10 cellular contexts compared by ENCODE assay signal in the genomic region with DNA sequence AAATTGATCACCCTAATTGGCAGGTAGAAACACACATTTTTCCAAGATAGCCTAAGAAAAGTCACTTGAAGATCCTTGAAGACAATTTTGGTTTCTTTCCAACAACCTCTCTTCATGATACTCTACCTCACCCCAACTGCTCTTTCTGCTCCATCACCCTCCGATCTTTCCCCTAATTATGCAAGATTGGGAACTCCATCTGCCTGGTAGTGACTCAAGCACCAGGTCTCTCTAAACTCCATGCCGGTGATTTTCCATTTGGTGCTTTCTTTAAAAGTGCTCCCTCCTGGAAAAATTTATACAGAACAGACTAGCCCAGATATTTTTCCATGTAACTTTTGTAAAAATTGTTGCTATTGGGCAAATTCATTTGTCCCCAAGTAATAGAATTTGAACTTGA. TPM values are rescaled to one million over a fixed set of nuclear protein-coding genes. Genes with fewer than 3 reads are reported as not detected.
DNase-seq lines count a peak whose midpoint lies in the region; ATAC-seq and TF ChIP-seq lines count a peak whose summit lies in the region.
"Had no signal": no experiment of that assay in that cellular context is flagged by ENCODE, and none has a peak within 500 bp of the region (broad histone marks: within the 10 kb centered on the region; RNA-seq: fewer than 3 reads in every experiment).

No MANE protein-coding gene starts in this region.

- peak overlapping the region; percentile 1; the same call in 1 of the 2 replicates for H3K4me2 ChIP-seq in IMR-90 (ENCODE audit: low read depth, low read length)

- H3K27me3 ChIP-seq in CD8-positive, alpha-beta memory T cell (ENCODE audit: insufficient read depth, low read length, poor library complexity, severe bottlenecking) = no peaks in the 10 kb centered on the region
- H3K27me3 ChIP-seq in IMR-90 (ENCODE audit: control insufficient read depth, insufficient read depth, low read length) = no peaks in the 10 kb centered on the region
- H3K27me3 ChIP-seq in effector memory CD4-positive, alpha-beta T cell (replicated peaks; ENCODE audit: control insufficient read depth, insufficient read depth, low read length, poor library complexity, severe bottlenecking) = no peaks in the 10 kb centered on the region

- H3K9me3 ChIP-seq in CD8-positive, alpha-beta memory T cell (ENCODE audit: low read length) = no peaks in the 10 kb centered on the region
- peaks cover 5% of the 10 kb centered on the region for H3K9me3 ChIP-seq in IMR-90 (ENCODE audit: control insufficient read depth, insufficient read depth, low read length)
- H3K9me3 ChIP-seq in effector memory CD4-positive, alpha-beta T cell (ENCODE audit: control insufficient read depth, low read length) = no peaks in the 10 kb centered on the region

- H3K23ac ChIP-seq in IMR-90 (ENCODE audit: low read depth, low read length) = no peak overlapping the region; the same call in 1 of the 2 replicates

- H2BK120ac ChIP-seq in IMR-90 (ENCODE audit: low read depth, low read length) = peak overlapping the region; percentile 70; the same call in 1 of the 2 replicates

- ATAC-seq in IMR-90 (ENCODE audit: low read depth) = no peak
- no peak for ATAC-seq in natural killer cell
- ATAC-seq in HG03378 (IDR thresholded peaks at IDR 0.05; ENCODE audit: unreplicated experiment) = no peak

- in situ Hi-C loops in IMR-90 (cut with MboI; ENCODE audit: low sequenced_read_pairs) = no loop called here

- DNase-seq in CD8-positive, alpha-beta memory T cell = no peak
- peak; percentile 59 for DNase-seq in IMR-90
- no peak for DNase-seq in activated T-helper 2 cell treated with anti-CD3 and anti-CD28 coated beads, Interferon-gamma antibody, Interleukin-2, Interleukin-4, amounts not matched to agents 10 μg/mL and 5 μg/mL and 100 μg/mL, durations not matched to agents 14 hours and 24 hours and 36 hours (ENCODE audit: low spot score)
- no peak for DNase-seq in natural killer cell
- no peak for DNase-seq in NCI-H1105 (lab: John Stamatoyannopoulos, UW)
- no peak for DNase-seq in effector memory CD4-positive, alpha-beta T cell
- DNase-seq: activated CD4-positive, alpha-beta T cell treated with anti-CD3 and anti-CD28 coated beads, Interleukin-2, amount 50 U/mL, for 4 hours; DMS153; NCI-H146 had no signal

- dilution Hi-C loops in IMR-90 (cut with HindIII; ENCODE audit: low sequenced_read_pairs, unreplicated experiment) = no loop called here

- no peak overlapping the region for H3K14ac ChIP-seq in IMR-90 (replicated peaks; ENCODE audit: low read depth, low read length)

- intact Hi-C loops in IMR-90 (cut with micrococcal nuclease) = loop anchor here (5.0 kb wide), 1 partner anchor 147 kb away; no protein-coding TSS in a partner anchor
- intact Hi-C loops in activated T-helper 2 cell treated with anti-CD3 and anti-CD28 coated beads, Interferon-gamma antibody, Interleukin-2, Interleukin-4, amounts not matched to agents 10 μg/mL and 5 μg/mL and 100 μg/mL, durations not matched to agents 14 hours and 24 hours and 36 hours (cut with micrococcal nuclease) = loop anchor here (1.0 to 10.0 kb wide), 6 partner anchors 28 to 1515 kb away; a partner anchor contains a TSS
- intact Hi-C loops in natural killer cell (cut with micrococcal nuclease) = loop anchor here (1.0 kb wide), 1 partner anchor 28 kb away; no protein-coding TSS in a partner anchor

- H3K4me1 ChIP-seq in CD8-positive, alpha-beta memory T cell (ENCODE audit: insufficient read depth, low read length) = peaks cover 17% of the 10 kb centered on the region
- peaks cover 14% of the 10 kb centered on the region for H3K4me1 ChIP-seq in IMR-90 (ENCODE audit: control insufficient read depth, insufficient read depth, low read length)
- H3K4me1 ChIP-seq in effector memory CD4-positive, alpha-beta T cell (ENCODE audit: control insufficient read depth, insufficient read depth, low read length, poor library complexity, severe bottlenecking) = no peaks in the 10 kb centered on the region

- peak overlapping the region; percentile 29 for H2BK5ac ChIP-seq in IMR-90 (ENCODE audit: low read depth, low read length, poor library complexity, severe bottlenecking)

- H2BK15ac ChIP-seq in IMR-90 (ENCODE audit: low read depth, low read length) = no peak overlapping the region; the same call in 2 of the 3 replicates

- POLR2A ChIA-PET in CD8-positive, alpha-beta memory T cell (lab: Charles Lee) = no interaction called here
- POLR2A ChIA-PET in IMR-90 (lab: Charles Lee; ENCODE audit: unreplicated experiment) = no interaction called here

- H3K18ac ChIP-seq in IMR-90 (ENCODE audit: low read depth, low read length) = peak overlapping the region; percentile 84; the same call in 1 of the 2 replicates

- H3K9me1 ChIP-seq in IMR-90 (ENCODE audit: insufficient read depth, low read length) = peaks cover 19% of the 10 kb centered on the region

- H2AFZ ChIP-seq in IMR-90 (replicated peaks; ENCODE audit: low read length, poor library complexity) = no peak overlapping the region

- no CpG with 5 or more reads among the region's 2 CpGs for WGBS in IMR-90 (ENCODE audit: extremely low coverage in 2 of 2, insufficient read length in 1 of 2), 2 experiments

- CTCF ChIA-PET in CD8-positive, alpha-beta memory T cell (lab: Charles Lee) = interaction anchor here (0.7 to 7.3 kb wide), 6 partner anchors 11 to 186 kb away, joined by 3 to 55 read pairs (median 5); no protein-coding TSS in a partner anchor
- CTCF ChIA-PET in IMR-90 (lab: Yijun Ruan, JAX) = interaction anchor here (0.7 to 2.3 kb wide), 6 partner anchors 10 to 87 kb away, joined by 3 to 16 read pairs (median 4); no protein-coding TSS in a partner anchor

- peak overlapping the region in 1 of 2 experiments; percentile 39; a peak in 1 of 4 replicates for H4K8ac ChIP-seq in IMR-90 (ENCODE audit: low read depth in 2 of 2, low read length in 2 of 2)

- H3K27ac Mint-ChIP-seq in CD8-positive, alpha-beta memory T cell = peak overlapping the region in 4 of 8 donors; percentile 51 to 93 (median 66)
- H3K27ac Mint-ChIP-seq in activated T-helper 2 cell treated with anti-CD3 and anti-CD28 coated beads, Interferon-gamma antibody, Interleukin-2, Interleukin-4, amounts not matched to agents 10 μg/mL and 5 μg/mL and 100 μg/mL, durations not matched to agents 14 hours and 24 hours and 36 hours = no peak overlapping the region
- peak overlapping the region in 1 of 2 donors; percentile 92 for H3K27ac Mint-ChIP-seq in natural killer cell

- peaks cover 7 to 11% (median 9%) of the 10 kb centered on the region in 5 donors for H3K9me3 Mint-ChIP-seq in CD8-positive, alpha-beta memory T cell
- H3K9me3 Mint-ChIP-seq in activated T-helper 2 cell treated with anti-CD3 and anti-CD28 coated beads, Interferon-gamma antibody, Interleukin-2, Interleukin-4, amounts not matched to agents 10 μg/mL and 5 μg/mL and 100 μg/mL, durations not matched to agents 14 hours and 24 hours and 36 hours = peaks cover 10% of the 10 kb centered on the region
- H3K9me3 Mint-ChIP-seq in natural killer cell = peaks cover 2 to 8% of the 10 kb centered on the region in 2 donors

- H3K36me3 ChIP-seq in CD8-positive, alpha-beta memory T cell (ENCODE audit: insufficient read depth, low read length) = no peaks in the 10 kb centered on the region
- H3K36me3 ChIP-seq in IMR-90 (ENCODE audit: control insufficient read depth, insufficient read depth, low read length) = no peaks in the 10 kb centered on the region
- H3K36me3 ChIP-seq in effector memory CD4-positive, alpha-beta T cell (ENCODE audit: control insufficient read depth, insufficient read depth, low read length) = no peaks in the 10 kb centered on the region

- TF ChIP-seq CTCF in IMR-90 (conservative IDR thresholded peaks at IDR 0.05; ENCODE audit: low read depth, low read length) (no peak), natural killer cell (IDR thresholded peaks at IDR 0.05) (no peak)

- H3K36me3 Mint-ChIP-seq in CD8-positive, alpha-beta memory T cell = peaks cover 0 to 17% (median 8%) of the 10 kb centered on the region in 3 donors
- peaks cover 19% of the 10 kb centered on the region for H3K36me3 Mint-ChIP-seq in activated T-helper 2 cell treated with anti-CD3 and anti-CD28 coated beads, Interferon-gamma antibody, Interleukin-2, Interleukin-4, amounts not matched to agents 10 μg/mL and 5 μg/mL and 100 μg/mL, durations not matched to agents 14 hours and 24 hours and 36 hours (ENCODE audit: low read depth)
- peaks cover 8% of the 10 kb centered on the region for H3K36me3 Mint-ChIP-seq in natural killer cell

- peak overlapping the region; percentile 70 for H2AK9ac ChIP-seq in IMR-90 (replicated peaks; ENCODE audit: low read depth, low read length, poor library complexity)

- peak overlapping the region in 4 of 7 donors; percentile 26 to 64 (median 42) for H3K4me3 Mint-ChIP-seq in CD8-positive, alpha-beta memory T cell
- H3K4me3 Mint-ChIP-seq in activated T-helper 2 cell treated with anti-CD3 and anti-CD28 coated beads, Interferon-gamma antibody, Interleukin-2, Interleukin-4, amounts not matched to agents 10 μg/mL and 5 μg/mL and 100 μg/mL, durations not matched to agents 14 hours and 24 hours and 36 hours (ENCODE audit: low read depth) = peak overlapping the region; percentile 7
- H3K4me3 Mint-ChIP-seq in natural killer cell = peak overlapping the region; percentile 41

- TF ChIP-seq RAD21 in IMR-90 (IDR thresholded peaks at IDR 0.05; ENCODE audit: low read length) = no peak

- no peaks in the 10 kb centered on the region for H4K20me1 ChIP-seq in IMR-90 (ENCODE audit: insufficient read depth, low read length)

- H2BK20ac ChIP-seq in IMR-90 (ENCODE audit: low read depth, low read length) = peak overlapping the region; percentile 30; the same call in 1 of the 2 replicates

- no peak overlapping the region for H3K27ac ChIP-seq in CD8-positive, alpha-beta memory T cell (ENCODE audit: low read depth, low read length)
- H3K27ac ChIP-seq in IMR-90 (ENCODE audit: insufficient read depth, low read length) = no peak overlapping the region
- H3K27ac ChIP-seq in effector memory CD4-positive, alpha-beta T cell (ENCODE audit: insufficient read depth, low read length, poor library complexity, severe bottlenecking) = no peak overlapping the region

- peaks cover 38 to 44% (median 42%) of the 10 kb centered on the region in 3 donors for H3K4me1 Mint-ChIP-seq in CD8-positive, alpha-beta memory T cell
- H3K4me1 Mint-ChIP-seq in activated T-helper 2 cell treated with anti-CD3 and anti-CD28 coated beads, Interferon-gamma antibody, Interleukin-2, Interleukin-4, amounts not matched to agents 10 μg/mL and 5 μg/mL and 100 μg/mL, durations not matched to agents 14 hours and 24 hours and 36 hours (ENCODE audit: low read depth) = peaks cover 21% of the 10 kb centered on the region
- peaks cover 28 to 29% of the 10 kb centered on the region in 2 donors for H3K4me1 Mint-ChIP-seq in natural killer cell

- no peaks in the 10 kb centered on the region for H3K27me3 Mint-ChIP-seq in CD8-positive, alpha-beta memory T cell
- no peaks in the 10 kb centered on the region for H3K27me3 Mint-ChIP-seq in activated T-helper 2 cell treated with anti-CD3 and anti-CD28 coated beads, Interferon-gamma antibody, Interleukin-2, Interleukin-4, amounts not matched to agents 10 μg/mL and 5 μg/mL and 100 μg/mL, durations not matched to agents 14 hours and 24 hours and 36 hours (ENCODE audit: low read depth)
- H3K27me3 Mint-ChIP-seq in natural killer cell (ENCODE audit: low read depth in 2 of 2) = peaks cover 0 to 3% of the 10 kb centered on the region in 2 donors

- BruUV-seq in IMR-90 (replicated peaks; lab: Mats Ljungman, UMichigan) = no TSS peak

- no peak overlapping the region for H4K91ac ChIP-seq in IMR-90 (ENCODE audit: insufficient read depth, low read depth, low read length)

- H3K4me3 ChIP-seq in CD8-positive, alpha-beta memory T cell (ENCODE audit: low read length) = no peak overlapping the region
- no peak overlapping the region for H3K4me3 ChIP-seq in IMR-90 (ENCODE audit: insufficient read depth, low read depth, low read length)
- H3K4me3 ChIP-seq in effector memory CD4-positive, alpha-beta T cell (ENCODE audit: insufficient read depth, low read depth, low read length, poor library complexity, severe bottlenecking) = no peak overlapping the region

- H3K56ac ChIP-seq in IMR-90 (ENCODE audit: extremely low read depth, insufficient read depth, low read length) = no peak overlapping the region

- no peak overlapping the region for H3K9ac ChIP-seq in IMR-90 (ENCODE audit: low read depth, low read length)

- H4K5ac ChIP-seq in IMR-90 (ENCODE audit: low read depth, low read length) = peak overlapping the region; percentile 73; the same call in 1 of the 2 replicates

- no peak for TF ChIP-seq POLR2A in IMR-90 (IDR thresholded peaks at IDR 0.05; ENCODE audit: low read depth, low read length)

- H2AK5ac ChIP-seq in IMR-90 (ENCODE audit: low read depth, low read length) = peak overlapping the region; percentile 44; the same call in 1 of the 2 replicates

- peak overlapping the region; percentile 19; the same call in 1 of the 2 replicates for H3K4ac ChIP-seq in IMR-90 (ENCODE audit: low read depth, low read length)

- peaks cover 5 to 31% of the 10 kb centered on the region in 2 experiments for H3K79me1 ChIP-seq in IMR-90 (ENCODE audit: low read depth in 1 of 2, low read length in 2 of 2)

RNA-seq across cellular contexts. Expression of a gene that starts 1.1 kb away (rescaled TPM):
- total RNA-seq in CD8-positive, alpha-beta memory T cell = 100 to 1,000 TPM; 117 to 120 TPM
- polyA plus RNA-seq in CD8-positive, alpha-beta memory T cell = 170 TPM
- total RNA-seq in IMR-90 (2012; rRNA removed) (72.2 and 90.9 TPM in 2 replicates), natural killer cell (100 to 1,000 TPM in 1 of 3 donors, 10 to 100 TPM in 2; 68.4 to 106 (median 85.1) TPM)
- 184 and 201 TPM in 2 replicates for polyA plus RNA-seq in IMR-90 (2012; rRNA removed)
- 129 and 173 TPM in 2 replicates for polyA plus RNA-seq in IMR-90 (2012; cell fraction: cytosol; rRNA removed)
- 171 and 218 TPM in 2 replicates for polyA plus RNA-seq in IMR-90 (2012; cell fraction: nucleus; rRNA removed; ENCODE audit: low replicate concordance)
- 102 and 107 TPM in 2 replicates for total RNA-seq in activated T-helper 2 cell treated with anti-CD3 and anti-CD28 coated beads, Interferon-gamma antibody, Interleukin-2, Interleukin-4, amounts not matched to agents 10 μg/mL and 5 μg/mL and 100 μg/mL, durations not matched to agents 14 hours and 24 hours and 36 hours
